In genomic region chr7:21902240-21902639, GRCh38 we compare ENCODE assay signal across 21 cellular contexts. TPM values are rescaled to one million over a fixed set of nuclear protein-coding genes. Genes with fewer than 3 reads are reported as not detected.
A peak's percentile ranks its signal among the peaks of the same experiment; 100 is the strongest.
DNase-seq lines count a peak whose midpoint lies in the region; ATAC-seq and TF ChIP-seq lines count a peak whose summit lies in the region.
"Had no signal": no experiment of that assay in that cellular context is flagged by ENCODE, and none has a peak within 500 bp of the region (broad histone marks: within the 10 kb centered on the region; RNA-seq: fewer than 3 reads in every experiment).

No MANE protein-coding gene starts in this region.

- H3K4me1 Mint-ChIP-seq in Caco-2 (ENCODE audit: low read depth, unreplicated experiment), result peaks cover 12% of the 10 kb centered on the region
- H3K4me1 Mint-ChIP-seq in memory B cell, result peaks cover 14% of the 10 kb centered on the region
- peaks cover 9% of the 10 kb centered on the region for H3K4me1 Mint-ChIP-seq in endothelial cell (ENCODE audit: unreplicated experiment)
- H3K4me1 Mint-ChIP-seq in natural killer cell treated with Interleukin-12 subunit alpha and Interleukin-12 subunit beta and Interleukin-15 and Interleukin-18, amount 100 ng/mL, for 72 hours (ENCODE audit: low read depth in 2 of 2), result peaks cover 16 to 20% of the 10 kb centered on the region in 2 donors

- peaks cover 3% of the 10 kb centered on the region; the same call in 1 of the 2 replicates for H3K4me1 ChIP-seq in Caco-2
- H3K4me1 ChIP-seq: BE2C had no signal

- CTCF ChIA-PET in Caco-2 (lab: Charles Lee), result no interaction called here

- H3K27me3 Mint-ChIP-seq in Caco-2 (ENCODE audit: insufficient read depth, unreplicated experiment) (no peaks in the 10 kb centered on the region), memory B cell (no peaks in the 10 kb centered on the region), endothelial cell (ENCODE audit: unreplicated experiment) (no peaks in the 10 kb centered on the region)
- no peaks in the 10 kb centered on the region for H3K27me3 Mint-ChIP-seq in natural killer cell treated with Interleukin-12 subunit alpha and Interleukin-12 subunit beta and Interleukin-15 and Interleukin-18, amount 100 ng/mL, for 72 hours
- H3K27me3 Mint-ChIP-seq: activated B cell treated with CpG ODN at 0.5 μM for 24 hours had no signal

- H3K36me3 ChIP-seq in Caco-2 (ENCODE audit: control insufficient read depth, insufficient read depth, low read length), result no peaks in the 10 kb centered on the region
- peaks cover 77% of the 10 kb centered on the region for H3K36me3 ChIP-seq in MG63

- TF ChIP-seq CTCF in Caco-2 (IDR thresholded peaks at IDR 0.05; ENCODE audit: insufficient read depth in 1 of 2, low read depth in 1 of 2, low read length in 1 of 2, severe bottlenecking in 1 of 2, unreplicated experiment in 1 of 2), result no peak
- TF ChIP-seq CTCF in epithelial cell of esophagus (IDR thresholded peaks at IDR 0.05; ENCODE audit: insufficient read depth, low read depth, low read length, missing control alignments), result no peak
- no peak for TF ChIP-seq CTCF in endothelial cell (IDR thresholded peaks at IDR 0.05; ENCODE audit: unreplicated experiment)

- H3K27me3 ChIP-seq in Caco-2 (replicated peaks; ENCODE audit: control insufficient read depth, insufficient read depth, low read length), result no peaks in the 10 kb centered on the region
- H3K27me3 ChIP-seq in MG63, result no peaks in the 10 kb centered on the region
- H3K27me3 ChIP-seq: BE2C had no signal

- H3K4me3 ChIP-seq in Caco-2 (ENCODE audit: low read depth, low read length) (no peak overlapping the region), MG63 (no peak overlapping the region), epithelial cell of esophagus (ENCODE audit: low read length) (no peak overlapping the region)

- H3K9me3 Mint-ChIP-seq in Caco-2 (ENCODE audit: unreplicated experiment) (no peaks in the 10 kb centered on the region), memory B cell (peaks cover 5% of the 10 kb centered on the region), endothelial cell (ENCODE audit: unreplicated experiment) (no peaks in the 10 kb centered on the region)
- no peaks in the 10 kb centered on the region for H3K9me3 Mint-ChIP-seq in natural killer cell treated with Interleukin-12 subunit alpha and Interleukin-12 subunit beta and Interleukin-15 and Interleukin-18, amount 100 ng/mL, for 72 hours
- H3K9me3 Mint-ChIP-seq: activated B cell treated with CpG ODN at 0.5 μM for 24 hours had no signal

- H3K4me3 Mint-ChIP-seq in Caco-2 (ENCODE audit: unreplicated experiment) (no peak overlapping the region), memory B cell (no peak overlapping the region), endothelial cell (ENCODE audit: unreplicated experiment) (no peak overlapping the region)
- no peak overlapping the region for H3K4me3 Mint-ChIP-seq in natural killer cell treated with Interleukin-12 subunit alpha and Interleukin-12 subunit beta and Interleukin-15 and Interleukin-18, amount 100 ng/mL, for 72 hours
- H3K4me3 Mint-ChIP-seq: activated B cell treated with CpG ODN at 0.5 μM for 24 hours, natural killer cell had no signal

- H3K27ac Mint-ChIP-seq in Caco-2 (ENCODE audit: unreplicated experiment) (peak overlapping the region; percentile 3), memory B cell (peak overlapping the region; percentile 5), endothelial cell (ENCODE audit: unreplicated experiment) (no peak overlapping the region)
- H3K27ac Mint-ChIP-seq in natural killer cell treated with Interleukin-12 subunit alpha and Interleukin-12 subunit beta and Interleukin-15 and Interleukin-18, amount 100 ng/mL, for 72 hours, result no peak overlapping the region
- H3K27ac Mint-ChIP-seq: activated B cell treated with CpG ODN at 0.5 μM for 24 hours; activated T-helper 2 cell treated with anti-CD3 and anti-CD28 coated beads, Interferon-gamma antibody, Interleukin-2, Interleukin-4, amounts not matched to agents 10 μg/mL and 5 μg/mL and 100 μg/mL, durations not matched to agents 14 hours and 24 hours and 36 hours; natural killer cell had no signal

- H3K36me3 Mint-ChIP-seq in Caco-2 (ENCODE audit: insufficient read depth, unreplicated experiment), result no peaks in the 10 kb centered on the region
- peaks cover 49% of the 10 kb centered on the region for H3K36me3 Mint-ChIP-seq in memory B cell
- H3K36me3 Mint-ChIP-seq in endothelial cell (ENCODE audit: low read depth, unreplicated experiment), result peaks cover 30% of the 10 kb centered on the region
- H3K36me3 Mint-ChIP-seq in natural killer cell treated with Interleukin-12 subunit alpha and Interleukin-12 subunit beta and Interleukin-15 and Interleukin-18, amount 100 ng/mL, for 72 hours, result peaks cover 9% of the 10 kb centered on the region

- ATAC-seq in memory B cell (ENCODE audit: low read depth) (no peak), HG03565 (IDR thresholded peaks at IDR 0.05; ENCODE audit: unreplicated experiment) (no peak)
- ATAC-seq in natural killer cell treated with Interleukin-12 subunit alpha and Interleukin-12 subunit beta and Interleukin-15 and Interleukin-18, amount 100 ng/mL, for 72 hours, result no peak
- ATAC-seq: natural killer cell, Panc1 had no signal

- BruUV-seq in Caco-2 (replicated peaks; lab: Mats Ljungman, UMichigan), result no TSS peak

- DNase-seq in Caco-2, result peak in 1 of 2 experiments; percentile 21
- peak; percentile 16 for DNase-seq in MG63
- DNase-seq in epithelial cell of esophagus (ENCODE audit: low read depth), result peak; percentile 69
- no peak for DNase-seq in memory B cell (ENCODE audit: low spot score in 2 of 2)
- DNase-seq in pons (ENCODE audit: low spot score), result no peak
- DNase-seq in endothelial cell (ENCODE audit: low spot score), result no peak
- DNase-seq in natural killer cell treated with Interleukin-12 subunit alpha and Interleukin-12 subunit beta and Interleukin-15 and Interleukin-18, amount 100 ng/mL, for 72 hours (ENCODE audit: low spot score), result no peak
- DNase-seq: activated B cell treated with CpG ODN at 0.5 μM for 24 hours; activated CD8-positive, alpha-beta memory T cell treated with anti-CD3 and anti-CD28 coated beads for 24 hours; amygdala; BE2C; DMS153; erythroblast; hypothalamus; MM.1S; natural killer cell; NCI-H2029 treated with DMSO at 0.1 percent for 48 hours; T-helper 1 cell had no signal

- H3K9me3 ChIP-seq in Caco-2 (no peaks in the 10 kb centered on the region), MG63 (no peaks in the 10 kb centered on the region)
- H3K9me3 ChIP-seq: BE2C had no signal

- POLR2A ChIA-PET in Caco-2 (lab: Charles Lee), result no interaction called here

- intact Hi-C loops in Caco-2 (cut with micrococcal nuclease; ENCODE audit: unreplicated experiment), result no loop called here

RNA-seq across cellular contexts. Expression of gene CDCA7L, which starts 43.5 kb away (rescaled TPM):
- 15.2 and 19.1 TPM in 2 replicates for total RNA-seq in Caco-2 (2022)
- total RNA-seq in MG63 (2014; rRNA removed; shearing (Covaris generic); ENCODE audit: low replicate concordance), result 94.0 and 118 TPM in 2 replicates
- 40.7 TPM for total RNA-seq in endothelial cell (ENCODE audit: unreplicated experiment)
- total RNA-seq in natural killer cell treated with Interleukin-12 subunit alpha and Interleukin-12 subunit beta and Interleukin-15 and Interleukin-18, amount 100 ng/mL, for 72 hours, result 10 to 100 TPM; 14.4 to 65.6 TPM

Comparison
In these comparisons a context has a peak if more than half of its experiments do, and no peak if none do; other contexts are left out.
1. DNase-seq: peak in MG63 (single experiment) and epithelial cell of esophagus (single experiment); none in memory B cell (0 of 2), pons (single experiment), endothelial cell (single experiment) and natural killer cell treated with Interleukin-12 subunit alpha and Interleukin-12 subunit beta and Interleukin-15 and Interleukin-18, amount 100 ng/mL, for 72 hours (single experiment).
2. H3K27ac Mint-ChIP-seq: peak in Caco-2 (single experiment) and memory B cell (single experiment); none in endothelial cell (single experiment) and natural killer cell treated with Interleukin-12 subunit alpha and Interleukin-12 subunit beta and Interleukin-15 and Interleukin-18, amount 100 ng/mL, for 72 hours (0 of 2).